1 cellular context compared by ENCODE assay signal in the genomic region with DNA sequence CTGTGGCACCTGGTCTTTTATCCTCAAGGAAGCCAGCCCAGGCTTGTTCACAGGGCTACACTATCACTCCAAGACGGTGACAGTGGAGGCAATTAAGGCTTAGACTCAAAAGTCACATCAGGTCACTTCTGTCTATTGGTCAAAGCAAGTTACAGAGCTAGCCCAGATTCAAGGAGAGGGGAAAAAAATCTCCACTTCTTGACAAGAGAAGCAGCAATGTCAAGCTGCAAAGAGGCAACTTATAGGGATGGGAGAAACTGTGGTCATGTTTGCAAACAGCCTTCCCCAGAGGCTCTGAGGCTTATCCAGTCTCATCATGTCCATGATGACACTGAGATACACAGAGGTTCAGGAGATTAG.
TF ChIP-seq lines count a peak whose summit lies in the region.

No MANE protein-coding gene starts in this region.

TF ChIP-seq in K562, 482 proteins besides CTCF, POLR2A, EP300 and RAD21 (continued from another document):
- no peak for TF ChIP-seq PYGO2 (tag; IDR thresholded peaks at IDR 0.05)
- TF ChIP-seq, protein P1, sequence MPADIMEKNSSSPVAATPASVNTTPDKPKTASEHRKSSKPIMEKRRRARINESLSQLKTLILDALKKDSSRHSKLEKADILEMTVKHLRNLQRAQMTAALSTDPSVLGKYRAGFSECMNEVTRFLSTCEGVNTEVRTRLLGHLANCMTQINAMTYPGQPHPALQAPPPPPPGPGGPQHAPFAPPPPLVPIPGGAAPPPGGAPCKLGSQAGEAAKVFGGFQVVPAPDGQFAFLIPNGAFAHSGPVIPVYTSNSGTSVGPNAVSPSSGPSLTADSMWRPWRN (IDR thresholded peaks at IDR 0.05; ENCODE audit: low read depth) = no peak
- peak; percentile 42; the same call in 1 of the 2 replicates for TF ChIP-seq LEF1 (IDR thresholded peaks at IDR 0.05)
- no peak for TF ChIP-seq RHOXF2B (CRISPR knock-in tag; conservative IDR thresholded peaks at IDR 0.05)
- peak; percentile 37; the same call in 1 of the 2 replicates for TF ChIP-seq MEF2D (tag; conservative IDR thresholded peaks at IDR 0.05; ENCODE audit: low read depth)
- TF ChIP-seq KLF1 (tag; IDR thresholded peaks at IDR 0.05) = no peak
- TF ChIP-seq ZNF384 (IDR thresholded peaks at IDR 0.05; ENCODE audit: low read depth, low read length) = peak; percentile 75; the same call in 1 of the 2 replicates
- no peak for TF ChIP-seq DNMT1 (IDR thresholded peaks at IDR 0.05)
- peak; percentile 54 for TF ChIP-seq TAL1 (IDR thresholded peaks at IDR 0.05)
- no peak for TF ChIP-seq ELF1 (tag; IDR thresholded peaks at IDR 0.05)
- TF ChIP-seq ZNF347 (CRISPR knock-in tag; IDR thresholded peaks at IDR 0.05; ENCODE audit: low read depth) = no peak
- peak; percentile 62 for TF ChIP-seq THRA (IDR thresholded peaks at IDR 0.05)
- TF ChIP-seq, protein P2, sequence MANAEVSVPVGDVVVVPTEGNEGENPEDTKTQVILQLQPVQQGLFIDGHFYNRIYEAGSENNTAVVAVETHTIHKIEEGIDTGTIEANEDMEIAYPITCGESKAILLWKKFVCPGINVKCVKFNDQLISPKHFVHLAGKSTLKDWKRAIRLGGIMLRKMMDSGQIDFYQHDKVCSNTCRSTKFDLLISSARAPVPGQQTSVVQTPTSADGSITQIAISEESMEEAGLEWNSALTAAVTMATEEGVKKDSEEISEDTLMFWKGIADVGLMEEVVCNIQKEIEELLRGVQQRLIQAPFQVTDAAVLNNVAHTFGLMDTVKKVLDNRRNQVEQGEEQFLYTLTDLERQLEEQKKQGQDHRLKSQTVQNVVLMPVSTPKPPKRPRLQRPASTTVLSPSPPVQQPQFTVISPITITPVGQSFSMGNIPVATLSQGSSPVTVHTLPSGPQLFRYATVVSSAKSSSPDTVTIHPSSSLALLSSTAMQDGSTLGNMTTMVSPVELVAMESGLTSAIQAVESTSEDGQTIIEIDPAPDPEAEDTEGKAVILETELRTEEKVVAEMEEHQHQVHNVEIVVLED (CRISPR knock-in tag; IDR thresholded peaks at IDR 0.05) = no peak
